11 cellular contexts compared by ENCODE assay signal in the genomic region with DNA sequence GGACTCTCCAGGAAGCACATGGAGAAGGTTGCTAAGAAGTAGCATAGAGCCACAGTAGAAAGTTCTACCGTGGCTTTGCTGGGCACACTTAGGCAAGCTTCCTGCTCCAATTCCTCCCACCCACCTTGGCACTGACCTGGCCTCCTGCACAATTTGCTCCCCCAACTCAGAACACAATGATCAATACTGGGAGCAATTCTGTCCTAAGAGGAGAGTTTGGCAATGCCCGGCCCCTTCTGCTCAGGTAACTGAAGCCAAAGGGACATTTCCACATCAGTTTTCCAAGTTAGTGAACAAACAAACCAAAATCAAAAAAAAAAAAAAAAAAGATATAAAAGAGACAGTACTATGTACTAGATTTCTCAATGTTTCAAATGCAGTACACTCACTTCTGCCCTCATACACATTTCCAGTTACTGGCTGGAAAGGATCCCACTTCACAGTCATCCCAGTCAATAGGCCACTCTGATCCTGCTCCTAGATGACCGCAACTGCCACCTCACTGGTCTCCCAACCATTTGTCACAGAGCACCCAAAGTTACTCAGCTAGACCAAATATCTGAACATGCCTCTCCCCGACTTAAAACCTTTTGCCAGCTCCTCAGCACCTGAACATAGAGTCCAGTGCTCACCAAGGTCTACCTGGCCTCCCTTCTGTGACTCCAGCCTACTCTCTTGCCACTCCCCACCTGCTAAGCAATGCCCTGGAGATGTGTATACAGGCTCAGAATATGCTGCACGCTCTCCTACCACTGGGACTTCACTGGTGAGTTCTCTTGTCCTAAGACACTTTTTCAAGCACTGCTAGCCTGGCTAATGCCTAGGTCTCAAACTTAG. TPM values are rescaled to one million over a fixed set of nuclear protein-coding genes. Genes with fewer than 3 reads are reported as not detected.
DNase-seq lines count a peak whose midpoint lies in the region; ATAC-seq and TF ChIP-seq lines count a peak whose summit lies in the region.
"Had no signal": no experiment of that assay in that cellular context is flagged by ENCODE, and none has a peak within 500 bp of the region (broad histone marks: within the 10 kb centered on the region; RNA-seq: fewer than 3 reads in every experiment).

No MANE protein-coding gene starts in this region.

- H3T11ph ChIP-seq in H9 (ENCODE audit: low read length), result no peak overlapping the region

- H2AFZ ChIP-seq in H9 (ENCODE audit: low read length), result no peak overlapping the region

- no peak overlapping the region for H3K23ac ChIP-seq in H9 (ENCODE audit: insufficient read length, low read depth, low read length)

- H3K4me1 ChIP-seq in Peyer's patch (peaks cover 0 to 42% (median 4%) of the 10 kb centered on the region in 4 donors), esophagus muscularis mucosa (peaks cover 80 to 99% (median 96%) of the 10 kb centered on the region in 4 donors), mucosa of descending colon (ENCODE audit: low read depth) (peaks cover 24% of the 10 kb centered on the region), H9 (ENCODE audit: insufficient read depth, low read length) (peaks cover 4% of the 10 kb centered on the region; the same call in 1 of the 2 replicates)

- H2BK5ac ChIP-seq in H9 (ENCODE audit: insufficient read length, low read length), result no peak overlapping the region

- no peak overlapping the region for H2BK15ac ChIP-seq in H9 (ENCODE audit: low read depth, low read length)

- TF ChIP-seq EP300 in esophagus muscularis mucosa (IDR thresholded peaks at IDR 0.05), result peak; percentile 27

- no peaks in the 10 kb centered on the region for H3K79me2 ChIP-seq in H9 (ENCODE audit: insufficient read depth, low read length)

- no peaks in the 10 kb centered on the region for H3K9me3 Mint-ChIP-seq in H9

- H3K27ac ChIP-seq in Peyer's patch, result peak overlapping the region; percentile 25 to 70 (median 46)
- H3K27ac ChIP-seq in esophagus muscularis mucosa (replicated peaks in 1 of 4), result peak overlapping the region; percentile 74 to 89 (median 82)
- H3K27ac ChIP-seq in H9 (ENCODE audit: insufficient read length, low read depth, low read length), result no peak overlapping the region

- peak overlapping the region in 1 of 3 experiments; percentile 50; a peak in 2 of 7 replicates for H3K27ac Mint-ChIP-seq in H9

- ATAC-seq in mucosa of descending colon (peak; percentile 38), GM18519 (IDR thresholded peaks at IDR 0.05; ENCODE audit: low FRiP score, unreplicated experiment) (no peak)

- no peak overlapping the region for H4K8ac ChIP-seq in H9 (replicated peaks; ENCODE audit: insufficient read length, low read depth, low read length)

- no peak for TF ChIP-seq POLR2A in Peyer's patch (IDR thresholded peaks at IDR 0.05)
- no peak for TF ChIP-seq POLR2A in esophagus muscularis mucosa (IDR thresholded peaks at IDR 0.05; ENCODE audit: low read depth)

- H2BK20ac ChIP-seq in H9 (ENCODE audit: low read depth, low read length, poor library complexity, severe bottlenecking), result no peak overlapping the region

- no peaks in the 10 kb centered on the region for H3K36me3 ChIP-seq in Peyer's patch
- H3K36me3 ChIP-seq in esophagus muscularis mucosa, result peaks cover 0 to 4% (median 0%) of the 10 kb centered on the region in 4 donors
- no peaks in the 10 kb centered on the region for H3K36me3 ChIP-seq in mucosa of descending colon (ENCODE audit: low read depth)

- H3K4me3 ChIP-seq in Peyer's patch (no peak overlapping the region), esophagus muscularis mucosa (peak overlapping the region in 2 of 4 donors; percentile 4 to 20), mucosa of descending colon (no peak overlapping the region)

- TF ChIP-seq CTCF in Peyer's patch (IDR thresholded peaks at IDR 0.05) (no peak), esophagus muscularis mucosa (IDR thresholded peaks at IDR 0.05) (no peak), mucosa of descending colon (IDR thresholded peaks at IDR 0.05) (no peak), H9 (conservative IDR thresholded peaks at IDR 0.05) (no peak)

- H3K23me2 ChIP-seq in H9 (ENCODE audit: insufficient read length, low read depth, low read length, poor library complexity, severe bottlenecking), result no peaks in the 10 kb centered on the region

- H3K4ac ChIP-seq in H9 (ENCODE audit: low read depth, low read length), result no peak overlapping the region

- H3K18ac ChIP-seq in H9 (ENCODE audit: insufficient read length, low read depth, low read length), result no peak overlapping the region

- 80% methylated on average over 5 of the region's 5 CpGs for whole genome bisulfite sequencing in esophagus muscularis mucosa
- no CpG with 5 or more reads among the region's 5 CpGs for WGBS in H9 (ENCODE audit: extremely low coverage, insufficient read length, low lambda C conversion rate)

- H3K27me3 Mint-ChIP-seq in H9 (ENCODE audit: low read depth), result no peaks in the 10 kb centered on the region

- DNase-seq in Peyer's patch (no peak), esophagus muscularis mucosa (ENCODE audit: extremely low spot score) (no peak), mucosa of descending colon (no peak), ureter (ENCODE audit: low spot score) (peak; percentile 45), H9 (no peak), mucosa of gallbladder (ENCODE audit: low spot score) (no peak), AML-193 (lab: John Stamatoyannopoulos, UW) (no peak)
- DNase-seq: NCI-H69; stimulated activated naive CD4-positive, alpha-beta T cell treated with Interleukin-2 at 50 U/mL for 16 hours; T1000 had no signal

- H2AK5ac ChIP-seq in H9 (ENCODE audit: insufficient read length, low read length), result no peak overlapping the region

- intact Hi-C loops in esophagus muscularis mucosa (cut with DNase I) (no loop called here), mucosa of descending colon (cut with DNase I, micrococcal nuclease) (no loop called here)

- H3K14ac ChIP-seq in H9 (ENCODE audit: insufficient read depth, low read length), result no peak overlapping the region

- H3K36me3 Mint-ChIP-seq in H9 (ENCODE audit: insufficient read depth in 1 of 3, low read depth in 3 of 3), result no peaks in the 10 kb centered on the region; a peak in 1 of 7 replicates

- H3K4me3 Mint-ChIP-seq in H9, result no peak overlapping the region

- H4K5ac ChIP-seq in H9 (ENCODE audit: insufficient read length, low read depth, low read length), result no peak overlapping the region

- no peak overlapping the region for H2BK120ac ChIP-seq in H9 (ENCODE audit: low read depth, low read length, poor library complexity, severe bottlenecking)

- H3K9me3 ChIP-seq in Peyer's patch, result no peaks in the 10 kb centered on the region
- H3K9me3 ChIP-seq in esophagus muscularis mucosa, result no peaks in the 10 kb centered on the region
- no peaks in the 10 kb centered on the region for H3K9me3 ChIP-seq in mucosa of descending colon
- H3K9me3 ChIP-seq in H9 (ENCODE audit: control insufficient read depth, low read depth, low read length), result no peaks in the 10 kb centered on the region

- H3K79me1 ChIP-seq in H9 (ENCODE audit: insufficient read depth, low read depth, low read length, poor library complexity, severe bottlenecking), result no peaks in the 10 kb centered on the region

- no peak overlapping the region for H4K91ac ChIP-seq in H9 (ENCODE audit: insufficient read length, low read depth, low read length)

- no peak overlapping the region for H3K9ac ChIP-seq in H9 (ENCODE audit: extremely low read depth, insufficient read length, low read length)

- no peak overlapping the region for H3K56ac ChIP-seq in H9 (ENCODE audit: insufficient read length, low read depth, low read length)

- H3K27me3 ChIP-seq in Peyer's patch (no peaks in the 10 kb centered on the region), esophagus muscularis mucosa (no peaks in the 10 kb centered on the region), H9 (ENCODE audit: insufficient read depth, low read length) (no peaks in the 10 kb centered on the region)

- H2BK12ac ChIP-seq in H9 (ENCODE audit: insufficient read length, low read depth, low read length), result no peak overlapping the region

- H3K4me1 Mint-ChIP-seq in H9, result peaks cover 13 to 21% of the 10 kb centered on the region in 2 experiments

- H3K4me2 ChIP-seq in H9 (ENCODE audit: insufficient read depth, insufficient read length, low read length), result no peak overlapping the region

- no peaks in the 10 kb centered on the region for H4K20me1 ChIP-seq in H9 (ENCODE audit: control insufficient read depth, insufficient read depth, insufficient read length)

RNA-seq across cellular contexts. Expression of gene ABCA1, which starts 21.3 kb away (rescaled TPM):
- total RNA-seq in Peyer's patch (10 to 100 TPM in 3 of 4 donors, 1 to 10 TPM in 1; 4.2 to 43.7 (median 21.7) TPM), esophagus muscularis mucosa (10 to 100 TPM; 47.8 to 73.9 (median 54.7) TPM), mucosa of descending colon (100 to 1,000 TPM in 1 of 3 donors, 10 to 100 TPM in 2; 26.6 to 111 (median 36.8) TPM), ureter (33.4 TPM), H9 (2021) (16.2 and 16.6 TPM in 2 replicates), mucosa of gallbladder (36.4 TPM)
